ENCODE assay signal across 1 cellular context in the genomic region with DNA sequence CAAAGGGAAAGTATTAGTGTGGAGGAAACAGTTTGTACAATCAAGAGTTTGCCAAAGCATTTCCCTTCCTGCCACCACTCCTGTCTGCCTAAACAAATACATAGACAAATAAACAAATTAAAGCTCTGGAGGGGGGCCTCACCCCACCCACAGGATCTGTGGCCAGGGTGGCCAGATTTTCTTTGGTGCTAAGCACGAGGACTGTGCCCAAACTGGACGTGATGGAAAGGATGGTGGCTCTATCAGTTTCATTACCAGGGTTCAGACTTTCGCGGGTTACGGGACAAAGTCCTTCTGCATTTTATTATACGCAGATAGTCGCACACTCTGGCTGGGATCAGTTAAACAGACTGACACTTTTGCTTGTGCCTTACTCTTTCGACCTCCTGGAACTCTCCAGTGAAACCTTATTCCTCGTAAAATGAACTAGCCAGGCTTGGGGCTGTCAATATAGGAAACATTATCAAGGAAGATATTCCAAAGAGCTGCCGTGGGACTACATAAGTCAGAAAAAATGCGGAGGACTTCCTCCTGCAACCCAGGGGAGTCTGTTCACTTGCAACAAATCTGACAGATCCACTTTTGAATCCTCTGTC.
TF ChIP-seq lines count a peak whose summit lies in the region.

No MANE protein-coding gene starts in this region.

TF ChIP-seq in SK-N-SH treated with all-trans-retinoic acid at 6 μM for 48 hours, 23 proteins besides CTCF, POLR2A, EP300 and RAD21 (continued from another document):
- TF ChIP-seq, protein P1, sequence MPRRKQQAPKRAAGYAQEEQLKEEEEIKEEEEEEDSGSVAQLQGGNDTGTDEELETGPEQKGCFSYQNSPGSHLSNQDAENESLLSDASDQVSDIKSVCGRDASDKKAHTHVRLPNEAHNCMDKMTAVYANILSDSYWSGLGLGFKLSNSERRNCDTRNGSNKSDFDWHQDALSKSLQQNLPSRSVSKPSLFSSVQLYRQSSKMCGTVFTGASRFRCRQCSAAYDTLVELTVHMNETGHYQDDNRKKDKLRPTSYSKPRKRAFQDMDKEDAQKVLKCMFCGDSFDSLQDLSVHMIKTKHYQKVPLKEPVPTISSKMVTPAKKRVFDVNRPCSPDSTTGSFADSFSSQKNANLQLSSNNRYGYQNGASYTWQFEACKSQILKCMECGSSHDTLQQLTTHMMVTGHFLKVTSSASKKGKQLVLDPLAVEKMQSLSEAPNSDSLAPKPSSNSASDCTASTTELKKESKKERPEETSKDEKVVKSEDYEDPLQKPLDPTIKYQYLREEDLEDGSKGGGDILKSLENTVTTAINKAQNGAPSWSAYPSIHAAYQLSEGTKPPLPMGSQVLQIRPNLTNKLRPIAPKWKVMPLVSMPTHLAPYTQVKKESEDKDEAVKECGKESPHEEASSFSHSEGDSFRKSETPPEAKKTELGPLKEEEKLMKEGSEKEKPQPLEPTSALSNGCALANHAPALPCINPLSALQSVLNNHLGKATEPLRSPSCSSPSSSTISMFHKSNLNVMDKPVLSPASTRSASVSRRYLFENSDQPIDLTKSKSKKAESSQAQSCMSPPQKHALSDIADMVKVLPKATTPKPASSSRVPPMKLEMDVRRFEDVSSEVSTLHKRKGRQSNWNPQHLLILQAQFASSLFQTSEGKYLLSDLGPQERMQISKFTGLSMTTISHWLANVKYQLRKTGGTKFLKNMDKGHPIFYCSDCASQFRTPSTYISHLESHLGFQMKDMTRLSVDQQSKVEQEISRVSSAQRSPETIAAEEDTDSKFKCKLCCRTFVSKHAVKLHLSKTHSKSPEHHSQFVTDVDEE (CRISPR knock-in tag; IDR thresholded peaks at IDR 0.05) = no peak
- TF ChIP-seq ZNF8 (CRISPR knock-in tag; IDR thresholded peaks at IDR 0.05) (no peak), ZFP3 (CRISPR knock-in tag; IDR thresholded peaks at IDR 0.05) (no peak), SNAI2 (CRISPR knock-in tag; IDR thresholded peaks at IDR 0.05) (no peak), TOX (CRISPR knock-in tag; IDR thresholded peaks at IDR 0.05; ENCODE audit: borderline replicate concordance) (no peak), GLIS3 (CRISPR knock-in tag; IDR thresholded peaks at IDR 0.05) (no peak), ZC3H10 (CRISPR knock-in tag; IDR thresholded peaks at IDR 0.05) (no peak), OSR1 (CRISPR knock-in tag; IDR thresholded peaks at IDR 0.05) (no peak), CSDC2 (CRISPR knock-in tag; IDR thresholded peaks at IDR 0.05) (no peak), ZNF70 (CRISPR knock-in tag; IDR thresholded peaks at IDR 0.05) (no peak)
- TF ChIP-seq, protein P2, sequence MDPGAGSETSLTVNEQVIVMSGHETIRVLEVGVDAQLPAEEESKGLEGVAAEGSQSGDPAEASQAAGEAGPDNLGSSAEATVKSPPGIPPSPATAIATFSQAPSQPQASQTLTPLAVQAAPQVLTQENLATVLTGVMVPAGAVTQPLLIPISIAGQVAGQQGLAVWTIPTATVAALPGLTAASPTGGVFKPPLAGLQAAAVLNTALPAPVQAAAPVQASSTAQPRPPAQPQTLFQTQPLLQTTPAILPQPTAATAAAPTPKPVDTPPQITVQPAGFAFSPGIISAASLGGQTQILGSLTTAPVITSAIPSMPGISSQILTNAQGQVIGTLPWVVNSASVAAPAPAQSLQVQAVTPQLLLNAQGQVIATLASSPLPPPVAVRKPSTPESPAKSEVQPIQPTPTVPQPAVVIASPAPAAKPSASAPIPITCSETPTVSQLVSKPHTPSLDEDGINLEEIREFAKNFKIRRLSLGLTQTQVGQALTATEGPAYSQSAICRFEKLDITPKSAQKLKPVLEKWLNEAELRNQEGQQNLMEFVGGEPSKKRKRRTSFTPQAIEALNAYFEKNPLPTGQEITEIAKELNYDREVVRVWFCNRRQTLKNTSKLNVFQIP (CRISPR knock-in tag; IDR thresholded peaks at IDR 0.05; ENCODE audit: borderline replicate concordance, low read depth) = no peak
